ENCODE assay signal across 14 cellular contexts in genomic region chr5:60652206-60652605, GRCh38. TPM values are rescaled to one million over a fixed set of nuclear protein-coding genes. Genes with fewer than 3 reads are reported as not detected.
DNase-seq lines count a peak whose midpoint lies in the region; ATAC-seq and TF ChIP-seq lines count a peak whose summit lies in the region.
"Had no signal": no experiment of that assay in that cellular context is flagged by ENCODE, and none has a peak within 500 bp of the region (broad histone marks: within the 10 kb centered on the region; RNA-seq: fewer than 3 reads in every experiment).

No MANE protein-coding gene starts in this region.

- DNase-seq in left cardiac atrium (no peak), right cardiac atrium (no peak), RPMI7951 (ENCODE audit: low read depth) (peak; percentile 81), fibroblast of pulmonary artery (ENCODE audit: low read depth) (peak; percentile 91), BE2C (no peak), NCI-H69 (lab: John Stamatoyannopoulos, UW) (no peak), NCI-H1436 (lab: John Stamatoyannopoulos, UW) (no peak)
- DNase-seq: C1 segment of cervical spinal cord; central memory CD4-positive, alpha-beta T cell; NCI-H1417 treated with DMSO at 0.1 percent for 48 hours; nephron progenitor cell; upper lobe of left lung had no signal

- ATAC-seq in left cardiac atrium (peak; percentile 27 to 87), right cardiac atrium (no peak), HG02642 (IDR thresholded peaks at IDR 0.05; ENCODE audit: poor library complexity, unreplicated experiment) (no peak)

- intact Hi-C loops in left cardiac atrium (cut with DNase I) (no loop called here), right cardiac atrium (cut with DNase I) (no loop called here)

- H3K36me3 ChIP-seq in BE2C, result no peaks in the 10 kb centered on the region
- H3K36me3 ChIP-seq: upper lobe of left lung had no signal

- H3K9me3 ChIP-seq in right cardiac atrium (ENCODE audit: control insufficient read depth, low read length), result no peaks in the 10 kb centered on the region
- no peaks in the 10 kb centered on the region for H3K9me3 ChIP-seq in BE2C
- H3K9me3 ChIP-seq: upper lobe of left lung had no signal

- WGBS in right cardiac atrium, result 83% methylated on average over 2 of the region's 2 CpGs

- TF ChIP-seq CTCF in fibroblast of pulmonary artery (IDR thresholded peaks at IDR 0.05; ENCODE audit: low read length, missing control alignments) (no peak), BE2C (IDR thresholded peaks at IDR 0.05; ENCODE audit: low read depth, low read length) (no peak)

- H3K27ac ChIP-seq in right cardiac atrium (ENCODE audit: low read length), result no peak overlapping the region
- H3K27ac ChIP-seq: SJSA1, upper lobe of left lung had no signal

- H3K27me3 ChIP-seq in right cardiac atrium (ENCODE audit: control insufficient read depth, insufficient read depth), result no peaks in the 10 kb centered on the region
- no peaks in the 10 kb centered on the region for H3K27me3 ChIP-seq in BE2C
- H3K27me3 ChIP-seq: SJSA1, upper lobe of left lung had no signal

- no peak overlapping the region for H3K4me3 ChIP-seq in right cardiac atrium (ENCODE audit: low read length)
- no peak overlapping the region for H3K4me3 ChIP-seq in fibroblast of pulmonary artery (replicated peaks; ENCODE audit: low read depth, low read length)
- no peak overlapping the region for H3K4me3 ChIP-seq in BE2C (ENCODE audit: low read depth, low read length)
- H3K4me3 ChIP-seq: SJSA1, upper lobe of left lung had no signal

- H3K4me1 ChIP-seq in right cardiac atrium (ENCODE audit: control insufficient read depth, insufficient read depth, low read length) (no peaks in the 10 kb centered on the region), BE2C (no peaks in the 10 kb centered on the region; the same call in 1 of the 2 replicates)
- H3K4me1 ChIP-seq: upper lobe of left lung had no signal

RNA-seq across cellular contexts. Expression of gene DEPDC1B, which starts 47.8 kb away (rescaled TPM):
- total RNA-seq in left cardiac atrium (under 1 TPM in 1 of 2 donors, not detected in 1; 0.47 TPM), right cardiac atrium (under 1 TPM in 2 of 4 donors, not detected in 2; 0.24 to 0.54 TPM)
- polyA plus RNA-seq in right cardiac atrium, result 0.05 TPM
- 24.0 and 28.5 TPM in 2 replicates for total RNA-seq in RPMI7951 (2014; rRNA removed; shearing (Covaris generic))
- 2.4 TPM for polyA plus RNA-seq in BE2C (2012; ENCODE audit: insufficient read depth, insufficient read length, low read depth)

Comparison
In these comparisons a context has a peak if more than half of its experiments do, and no peak if none do; other contexts are left out.
1. ATAC-seq: peak in left cardiac atrium (2 of 2); none in right cardiac atrium (0 of 2) and HG02642 (single experiment).
2. DNase-seq: peak in RPMI7951 (single experiment) and fibroblast of pulmonary artery (single experiment); none in left cardiac atrium (single experiment), right cardiac atrium (0 of 3), BE2C (single experiment), NCI-H69 (single experiment) and NCI-H1436 (single experiment).
3. RNA of gene DEPDC1B, which starts 47.8 kb away (total RNA-seq): 24.0 to 28.5 TPM in RPMI7951; 0.47 TPM in left cardiac atrium and 0.24 to 0.54 TPM in right cardiac atrium; every median in the first group is over 10 times any median in the second.